In genomic region chr6:156925718-156926607, GRCh38 we compare ENCODE assay signal across 8 cellular contexts.
DNase-seq lines count a peak whose midpoint lies in the region; ATAC-seq and TF ChIP-seq lines count a peak whose summit lies in the region.

No MANE protein-coding gene starts in this region.

- DNase-seq in immature natural killer cell, result no peak
- DNase-seq in GM19240 (ENCODE audit: insufficient read length, low spot score), result no peak
- DNase-seq in KBM-7, result no peak
- DNase-seq in UCSD-AML1 (lab: John Stamatoyannopoulos, UW; ENCODE audit: unreplicated experiment), result no peak
- DNase-seq in NCI-H2029 (lab: John Stamatoyannopoulos, UW), result no peak

- H3K27me3 Mint-ChIP-seq in immature natural killer cell (ENCODE audit: low read depth in 3 of 3), result peaks cover 0 to 3% (median 2%) of the 10 kb centered on the region in 3 donors

- H3K4me1 Mint-ChIP-seq in immature natural killer cell, result peaks cover 62 to 79% of the 10 kb centered on the region in 2 donors

- ATAC-seq in GM18505 (IDR thresholded peaks at IDR 0.05; ENCODE audit: unreplicated experiment) (peak; percentile 72), GM21526 (IDR thresholded peaks at IDR 0.05; ENCODE audit: low FRiP score, unreplicated experiment) (peak; percentile 68), HG03378 (IDR thresholded peaks at IDR 0.05; ENCODE audit: unreplicated experiment) (peak; percentile 85)

- no peaks in the 10 kb centered on the region for H3K9me3 Mint-ChIP-seq in immature natural killer cell

- peak overlapping the region in 4 of 6 donors; percentile 28 to 45 (median 39) for H3K27ac Mint-ChIP-seq in immature natural killer cell

- H3K4me3 Mint-ChIP-seq in immature natural killer cell, result peak overlapping the region in 4 of 5 donors; percentile 7 to 55 (median 15)

- in situ Hi-C loops in KBM-7 (cut with MboI; ENCODE audit: low pct_unique_long_range_greater_than_20kb, low sequenced_read_pairs), result no loop called here

- TF ChIP-seq POLR2A in GM18505 (IDR thresholded peaks at IDR 0.05; ENCODE audit: borderline replicate concordance, extremely low read depth, insufficient read depth, insufficient read length), result no peak

- no peaks in the 10 kb centered on the region for H3K36me3 Mint-ChIP-seq in immature natural killer cell
